8 cellular contexts compared by ENCODE assay signal in genomic region chr18:13218376-13219011, GRCh38. TPM values are rescaled to one million over a fixed set of nuclear protein-coding genes. Genes with fewer than 3 reads are reported as not detected.
DNase-seq lines count a peak whose midpoint lies in the region; ATAC-seq and TF ChIP-seq lines count a peak whose summit lies in the region.

LDLRAD4 (plus strand) TSS chr18:13218760.

- peak within 1 kb of the TSS; percentile 77 for H3K4me2 ChIP-seq in HCT116 (ENCODE audit: low read length)

- CTCF ChIA-PET in HCT116 (lab: Charles Lee) = no interaction called here

- H3K36me3 ChIP-seq in HCT116 (ENCODE audit: control insufficient read depth in 1 of 2, insufficient read depth in 2 of 2, low read length in 2 of 2) (no peaks in the 10 kb centered on the region), Peyer's patch (no peaks in the 10 kb centered on the region), adipocyte (ENCODE audit: control insufficient read depth, insufficient read depth, low read length, severe bottlenecking) (no peaks in the 10 kb centered on the region)

- no peak within 1 kb of the TSS for H3K9ac ChIP-seq in HCT116 (ENCODE audit: low read length)
- no peak within 1 kb of the TSS for H3K9ac ChIP-seq in adipocyte (ENCODE audit: low read length)

- peaks cover 19% of the 10 kb centered on the region for H3K27me3 ChIP-seq in HCT116 (ENCODE audit: insufficient read depth, low read length)
- no peaks in the 10 kb centered on the region for H3K27me3 ChIP-seq in Peyer's patch
- peaks cover 44% of the 10 kb centered on the region for H3K27me3 ChIP-seq in adipocyte (replicated peaks; ENCODE audit: control insufficient read depth, insufficient read depth, low read length)

- H3K4me3 ChIP-seq in HCT116 (replicated peaks in 1 of 2; ENCODE audit: low read depth in 1 of 2, low read length in 2 of 2) (peak within 1 kb of the TSS; percentile 19 to 56), Peyer's patch (peak within 1 kb of the TSS; percentile 59 to 95 (median 82)), adipocyte (ENCODE audit: low read length) (peak within 1 kb of the TSS; percentile 67), retinal pigment epithelial cell (ENCODE audit: low read length) (peak within 1 kb of the TSS; percentile 50)

- H3K9me3 ChIP-seq in HCT116 (ENCODE audit: control insufficient read depth in 1 of 2, insufficient read depth in 1 of 2, low read depth in 1 of 2, low read length in 2 of 2) (no peaks in the 10 kb centered on the region), Peyer's patch (no peaks in the 10 kb centered on the region), adipocyte (ENCODE audit: control insufficient read depth, low read length) (no peaks in the 10 kb centered on the region)

- TF ChIP-seq CTCF in HCT116 (IDR thresholded peaks at IDR 0.05 in 2 of 3, conservative IDR thresholded peaks at IDR 0.05 in 1 of 3; ENCODE audit: borderline replicate concordance in 1 of 3, insufficient read depth in 1 of 3, low read depth in 2 of 3, low read length in 2 of 3) (no peak), Peyer's patch (IDR thresholded peaks at IDR 0.05) (no peak), retinal pigment epithelial cell (conservative IDR thresholded peaks at IDR 0.05; ENCODE audit: low read depth, low read length) (no peak)

- POLR2A ChIA-PET in HCT116 (lab: Charles Lee) = no interaction called here

- ATAC-seq in HCT116 (no peak), GM21528 (IDR thresholded peaks at IDR 0.05; ENCODE audit: low FRiP score, unreplicated experiment) (no peak)

- H3K27ac ChIP-seq in HCT116 (ENCODE audit: low read depth, low read length) (no peak within 1 kb of the TSS; the same call in 1 of the 2 replicates), Peyer's patch (peak within 1 kb of the TSS; percentile 74 to 92 (median 82))

- DNase-seq in HCT116 (ENCODE audit: low read depth, low spot score) (no peak), Peyer's patch (peak in 2 of 3 donors; percentile 68 to 72), adipocyte (ENCODE audit: low read depth) (peak; percentile 30), hypothalamus (lab: John Stamatoyannopoulos, UW) (peak in 34 of 51 donors; percentile 21 to 72 (median 56)), retinal pigment epithelial cell (ENCODE audit: low read depth) (no peak), AML-193 (lab: John Stamatoyannopoulos, UW) (no peak), HPDE6-E6E7 (ENCODE audit: extremely low spot score) (no peak)

- no peaks in the 10 kb centered on the region for H4K20me1 ChIP-seq in HCT116 (ENCODE audit: insufficient read depth)

- intact Hi-C loops in HCT116 (cut with micrococcal nuclease) = loop anchor here (10.0 kb wide), 1 partner anchor 316 kb away; no protein-coding TSS in a partner anchor

- TF ChIP-seq RAD21 in HCT116 (IDR thresholded peaks at IDR 0.05; ENCODE audit: low read depth) = no peak

- RAD21 ChIA-PET in HCT116 (lab: Charles Lee; ENCODE audit: low non-redundant PET in 1 of 2, low total read pairs in 2 of 2, uncharacterized antibody in 2 of 2, unreplicated experiment in 2 of 2) = no interaction called here

- no TSS peak for BruUV-seq in HCT116 (replicated peaks; lab: Mats Ljungman, UMichigan)

- H3K4me1 ChIP-seq in HCT116 (ENCODE audit: control insufficient read depth in 1 of 2, insufficient read depth in 2 of 2, low read length in 2 of 2) = peaks cover 4 to 5% of the 10 kb centered on the region in 2 experiments; a peak in 2 of 4 replicates
- peaks cover 10 to 53% (median 14%) of the 10 kb centered on the region in 4 donors for H3K4me1 ChIP-seq in Peyer's patch
- H3K4me1 ChIP-seq in adipocyte (ENCODE audit: control insufficient read depth, insufficient read depth, low read length) = peaks cover 15% of the 10 kb centered on the region

- H3K9me2 ChIP-seq in HCT116 (ENCODE audit: insufficient read depth) = no peaks in the 10 kb centered on the region

- H2AFZ ChIP-seq in HCT116 (ENCODE audit: low read depth, low read length, poor library complexity, severe bottlenecking) = no peak within 1 kb of the TSS

- no peaks in the 10 kb centered on the region for H3K79me2 ChIP-seq in HCT116 (ENCODE audit: insufficient read depth, low read length)

- TF ChIP-seq POLR2A in HCT116 (IDR thresholded peaks at IDR 0.05; ENCODE audit: borderline replicate concordance, extremely low read depth, insufficient read depth, insufficient read length) = no peak
- TF ChIP-seq POLR2A in Peyer's patch (IDR thresholded peaks at IDR 0.05) = no peak

TF ChIP-seq in HCT116, 20 proteins besides CTCF, POLR2A, EP300 and RAD21:
- no peak for TF ChIP-seq ELF1 (IDR thresholded peaks at IDR 0.05; ENCODE audit: borderline replicate concordance, low read depth)
- TF ChIP-seq, protein P1, sequence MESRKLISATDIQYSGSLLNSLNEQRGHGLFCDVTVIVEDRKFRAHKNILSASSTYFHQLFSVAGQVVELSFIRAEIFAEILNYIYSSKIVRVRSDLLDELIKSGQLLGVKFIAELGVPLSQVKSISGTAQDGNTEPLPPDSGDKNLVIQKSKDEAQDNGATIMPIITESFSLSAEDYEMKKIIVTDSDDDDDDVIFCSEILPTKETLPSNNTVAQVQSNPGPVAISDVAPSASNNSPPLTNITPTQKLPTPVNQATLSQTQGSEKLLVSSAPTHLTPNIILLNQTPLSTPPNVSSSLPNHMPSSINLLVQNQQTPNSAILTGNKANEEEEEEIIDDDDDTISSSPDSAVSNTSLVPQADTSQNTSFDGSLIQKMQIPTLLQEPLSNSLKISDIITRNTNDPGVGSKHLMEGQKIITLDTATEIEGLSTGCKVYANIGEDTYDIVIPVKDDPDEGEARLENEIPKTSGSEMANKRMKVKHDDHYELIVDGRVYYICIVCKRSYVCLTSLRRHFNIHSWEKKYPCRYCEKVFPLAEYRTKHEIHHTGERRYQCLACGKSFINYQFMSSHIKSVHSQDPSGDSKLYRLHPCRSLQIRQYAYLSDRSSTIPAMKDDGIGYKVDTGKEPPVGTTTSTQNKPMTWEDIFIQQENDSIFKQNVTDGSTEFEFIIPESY (IDR thresholded peaks at IDR 0.05; ENCODE audit: extremely low read depth, insufficient replicate concordance, low read length) = no peak
- TF ChIP-seq, protein P2, sequence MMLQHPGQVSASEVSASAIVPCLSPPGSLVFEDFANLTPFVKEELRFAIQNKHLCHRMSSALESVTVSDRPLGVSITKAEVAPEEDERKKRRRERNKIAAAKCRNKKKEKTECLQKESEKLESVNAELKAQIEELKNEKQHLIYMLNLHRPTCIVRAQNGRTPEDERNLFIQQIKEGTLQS (IDR thresholded peaks at IDR 0.05) = no peak
- TF ChIP-seq SRF (IDR thresholded peaks at IDR 0.05; ENCODE audit: low read depth) = no peak
- TF ChIP-seq TCF7L2 (IDR thresholded peaks at IDR 0.05; ENCODE audit: borderline replicate concordance, extremely low read depth, insufficient read depth, insufficient read length) = no peak
- no peak for TF ChIP-seq POLR2AphosphoS5 (IDR thresholded peaks at IDR 0.05; ENCODE audit: low read depth, low read length)
- no peak for TF ChIP-seq REST (IDR thresholded peaks at IDR 0.05; ENCODE audit: low read depth)
- no peak for TF ChIP-seq MAX (IDR thresholded peaks at IDR 0.05)
- TF ChIP-seq EZH2phosphoT487 (IDR thresholded peaks at IDR 0.05; ENCODE audit: borderline replicate concordance) = no peak
- no peak for TF ChIP-seq EGR1 (IDR thresholded peaks at IDR 0.05; ENCODE audit: low read depth)
TF ChIP-seq in HCT116: peak in this region for 0.

RNA-seq across cellular contexts. Expression of gene LDLRAD4, which starts in this region (rescaled TPM):
- 1.2 TPM for total RNA-seq in HCT116 (2021; ENCODE audit: unreplicated experiment)
- 0.04 and 0.22 TPM in 2 replicates for polyA plus RNA-seq in HCT116 (2012)
- 100 to 1,000 TPM in 1 of 4 donors, 10 to 100 TPM in 3; 24.8 to 128 (median 50.0) TPM for total RNA-seq in Peyer's patch

Comparison
In these comparisons a context has a peak if more than half of its experiments do, and no peak if none do; other contexts are left out.
1. RNA of gene LDLRAD4 (total RNA-seq): 24.8 to 128 TPM in Peyer's patch; 1.2 TPM in HCT116 (single experiment); every median in the first group is over 10 times any median in the second.
2. DNase-seq: peak in Peyer's patch (2 of 3), adipocyte (single experiment) and hypothalamus (34 of 51); none in HCT116 (single experiment), retinal pigment epithelial cell (single experiment), AML-193 (0 of 2) and HPDE6-E6E7 (single experiment).
3. Peak in every context shown above with its lines, with median percentiles within 50 percentile points of each other: H3K4me3 ChIP-seq.